Comparison of ENCODE assay signal across 13 cellular contexts in genomic region chr20:36149012-36149411, GRCh38. TPM values are rescaled to one million over a fixed set of nuclear protein-coding genes. Genes with fewer than 3 reads are reported as not detected.
DNase-seq lines count a peak whose midpoint lies in the region; ATAC-seq and TF ChIP-seq lines count a peak whose summit lies in the region.
"Had no signal": no experiment of that assay in that cellular context is flagged by ENCODE, and none has a peak within 500 bp of the region (broad histone marks: within the 10 kb centered on the region; RNA-seq: fewer than 3 reads in every experiment).

No MANE protein-coding gene starts in this region.

- DNase-seq in right atrium auricular region (ENCODE audit: low spot score) (no peak), cardiac septum (ENCODE audit: low spot score) (no peak), ascending aorta (ENCODE audit: low spot score in 2 of 2) (no peak), psoas muscle (no peak)
- no peak for DNase-seq in NK-92 treated with Interleukin-12 subunit alpha and Interleukin-12 subunit beta, amount 100 ng/mL, for 24 hours (lab: John Stamatoyannopoulos, UW)
- no peak for DNase-seq in stimulated activated naive CD4-positive, alpha-beta T cell treated with Interleukin-2 at 50 U/mL for 16 hours (lab: John Stamatoyannopoulos, UW)
- DNase-seq: CD4-positive, alpha-beta memory T cell; DMS79 treated with DMSO at 0.1 percent for 48 hours; EL; H7 had no signal

- H3K36me3 ChIP-seq in right atrium auricular region (no peaks in the 10 kb centered on the region), ascending aorta (no peaks in the 10 kb centered on the region), psoas muscle (ENCODE audit: insufficient read depth in 1 of 2, low read depth in 1 of 2) (no peaks in the 10 kb centered on the region)

- H3K27me3 ChIP-seq in right atrium auricular region (no peaks in the 10 kb centered on the region), ascending aorta (no peaks in the 10 kb centered on the region), psoas muscle (ENCODE audit: insufficient read depth in 3 of 3, low read length in 2 of 3) (no peaks in the 10 kb centered on the region)

- H3K4me1 ChIP-seq in right atrium auricular region (peaks cover 0 to 49% of the 10 kb centered on the region in 2 donors), ascending aorta (peaks cover 10% of the 10 kb centered on the region in 2 donors), psoas muscle (peaks cover 40% of the 10 kb centered on the region)

- TF ChIP-seq CTCF in right atrium auricular region (IDR thresholded peaks at IDR 0.05): no peak
- TF ChIP-seq CTCF in ascending aorta (IDR thresholded peaks at IDR 0.05): no peak
- TF ChIP-seq CTCF in psoas muscle (IDR thresholded peaks at IDR 0.05): no peak

- no peaks in the 10 kb centered on the region for H3K9me3 Mint-ChIP-seq in activated T-helper 17 cell treated with anti-CD3 and anti-CD28 coated beads, Interleukin-2, amount 50 U/mL, for 72 hours
- H3K9me3 Mint-ChIP-seq: GM23338 had no signal

- intact Hi-C loops in cardiac septum (cut with DNase I): no loop called here
- intact Hi-C loops in ascending aorta (cut with DNase I): no loop called here
- intact Hi-C loops in psoas muscle (cut with DNase I): no loop called here

- H3K9me3 ChIP-seq in right atrium auricular region (no peaks in the 10 kb centered on the region), ascending aorta (no peaks in the 10 kb centered on the region), psoas muscle (no peaks in the 10 kb centered on the region)

- H3K36me3 Mint-ChIP-seq in activated T-helper 17 cell treated with anti-CD3 and anti-CD28 coated beads, Interleukin-2, amount 50 U/mL, for 72 hours (ENCODE audit: low read depth): no peaks in the 10 kb centered on the region
- H3K36me3 Mint-ChIP-seq: CD4-positive, alpha-beta memory T cell had no signal

- H3K4me1 Mint-ChIP-seq in activated T-helper 17 cell treated with anti-CD3 and anti-CD28 coated beads, Interleukin-2, amount 50 U/mL, for 72 hours: no peaks in the 10 kb centered on the region
- H3K4me1 Mint-ChIP-seq: CD4-positive, alpha-beta memory T cell had no signal

- H3K4me3 ChIP-seq in right atrium auricular region (no peak overlapping the region), ascending aorta (no peak overlapping the region), psoas muscle (no peak overlapping the region)
- H3K4me3 ChIP-seq: GM23338 had no signal

- no peak overlapping the region for H3K4me3 Mint-ChIP-seq in activated T-helper 17 cell treated with anti-CD3 and anti-CD28 coated beads, Interleukin-2, amount 50 U/mL, for 72 hours
- H3K4me3 Mint-ChIP-seq: B cell; CD4-positive, alpha-beta memory T cell; GM23338 had no signal

- peak overlapping the region; percentile 23 to 54 for H3K27ac ChIP-seq in right atrium auricular region
- H3K27ac ChIP-seq in ascending aorta: peak overlapping the region; percentile 4 to 46
- peak overlapping the region; percentile 32 for H3K27ac ChIP-seq in psoas muscle

- 49 to 60% (median 49%) methylated on average over 3 of the region's 3 CpGs for WGBS in psoas muscle, 3 donors

- peaks cover 33% of the 10 kb centered on the region for H3K27me3 Mint-ChIP-seq in activated T-helper 17 cell treated with anti-CD3 and anti-CD28 coated beads, Interleukin-2, amount 50 U/mL, for 72 hours

- no peak overlapping the region for H3K27ac Mint-ChIP-seq in activated T-helper 17 cell treated with anti-CD3 and anti-CD28 coated beads, Interleukin-2, amount 50 U/mL, for 72 hours
- H3K27ac Mint-ChIP-seq: B cell; CD4-positive, alpha-beta memory T cell; GM23338 had no signal

- ATAC-seq in psoas muscle: no peak
- ATAC-seq in activated T-helper 17 cell treated with anti-CD3 and anti-CD28 coated beads, Interleukin-2, amount 50 U/mL, for 72 hours (replicated peaks): no peak
- ATAC-seq: GM23338 had no signal

RNA-seq across cellular contexts. Expression of gene EPB41L1, which starts 5.5 kb away (rescaled TPM):
- 10 to 100 TPM; 17.5 to 18.1 TPM for total RNA-seq in right atrium auricular region
- 21.8 TPM for total RNA-seq in cardiac septum
- 16.7 TPM for total RNA-seq in ascending aorta
- 10 to 100 TPM in 2 of 4 donors, 1 to 10 TPM in 2; 9.1 to 24.1 (median 9.9) TPM for total RNA-seq in psoas muscle
- 1 to 10 TPM; 4.2 to 4.9 (median 4.2) TPM for polyA plus RNA-seq in psoas muscle
- total RNA-seq in activated T-helper 17 cell treated with anti-CD3 and anti-CD28 coated beads, Interleukin-2, amount 50 U/mL, for 72 hours: 1 to 10 TPM in 1 of 2 donors, under 1 TPM in 1; 0.26 to 1.0 TPM
- polyA plus RNA-seq: CD4-positive, alpha-beta memory T cell had no signal
